ENCODE assay signal across 8 cellular contexts in genomic region chr4:55853484-55854046, GRCh38. TPM values are rescaled to one million over a fixed set of nuclear protein-coding genes. Genes with fewer than 3 reads are reported as not detected.
DNase-seq lines count a peak whose midpoint lies in the region; ATAC-seq, FAIRE-seq and TF ChIP-seq lines count a peak whose summit lies in the region.

TSS of gene EXOC1 (plus strand) at chr4:55853648. CDS start at chr4:55858324, 4,676 bp downstream.

- H3K4me3 ChIP-seq in HUES64 (ENCODE audit: low read length) (peak within 1 kb of the TSS; percentile 93), OCI-LY1 (ENCODE audit: low read depth, low read length, poor library complexity, severe bottlenecking) (peak within 1 kb of the TSS; percentile 96), mesodermal cell (ENCODE audit: extremely low read depth, insufficient read depth, low read length, poor library complexity, severe bottlenecking) (peak within 1 kb of the TSS; percentile 82)

- H3K9me2 ChIP-seq in OCI-LY1 (ENCODE audit: low read depth, low read length): no peaks in the 10 kb centered on the region

- no TSS peak for BruUV-seq in Calu3 (replicated peaks; lab: Mats Ljungman, UMichigan)

- H3F3A ChIP-seq in OCI-LY1 (ENCODE audit: insufficient read depth, low read length): no peaks in the 10 kb centered on the region

- H3K27me3 Mint-ChIP-seq in Calu3 (ENCODE audit: unreplicated experiment): no peaks in the 10 kb centered on the region

- H3K9me3 ChIP-seq in HUES64 (ENCODE audit: insufficient read depth, low read depth, low read length) (peaks cover 4% of the 10 kb centered on the region; the same call in 1 of the 2 replicates), OCI-LY1 (ENCODE audit: low read length) (peaks cover 7% of the 10 kb centered on the region; the same call in 1 of the 2 replicates), mesodermal cell (ENCODE audit: control insufficient read depth, low read length) (peaks cover 4% of the 10 kb centered on the region)

- peak within 1 kb of the TSS; percentile 26; the same call in 1 of the 2 replicates for H3K27ac ChIP-seq in HUES64 (ENCODE audit: low read depth, low read length)
- no peak within 1 kb of the TSS for H3K27ac ChIP-seq in OCI-LY1 (ENCODE audit: low read depth, low read length, poor library complexity, severe bottlenecking)
- H3K27ac ChIP-seq in mesodermal cell (ENCODE audit: low read depth, low read length, severe bottlenecking): peak within 1 kb of the TSS; percentile 50

- ATAC-seq in GM21447 (IDR thresholded peaks at IDR 0.05; ENCODE audit: unreplicated experiment): peak; percentile 98

- CTCF ChIA-PET in Calu3 (lab: Charles Lee): no interaction called here

- H3K9ac ChIP-seq in HUES64 (ENCODE audit: low read depth, low read length) (peak within 1 kb of the TSS; percentile 78), OCI-LY1 (ENCODE audit: low read length) (peak within 1 kb of the TSS; percentile 95)

- H3K27me3 ChIP-seq in HUES64 (ENCODE audit: insufficient read depth, low read length) (peaks cover 4% of the 10 kb centered on the region; the same call in 1 of the 2 replicates), OCI-LY1 (ENCODE audit: insufficient read depth, low read length) (no peaks in the 10 kb centered on the region)

- H3K27ac Mint-ChIP-seq in Calu3 (ENCODE audit: unreplicated experiment): peak within 1 kb of the TSS; percentile 83

- H3K9me3 Mint-ChIP-seq in Calu3 (ENCODE audit: low read depth, unreplicated experiment): no peaks in the 10 kb centered on the region

- peaks cover 12% of the 10 kb centered on the region for H3K36me3 Mint-ChIP-seq in Calu3 (ENCODE audit: insufficient read depth, unreplicated experiment)

- peaks cover 11% of the 10 kb centered on the region for H3K4me1 ChIP-seq in HUES64 (ENCODE audit: insufficient read depth, low read length)
- H3K4me1 ChIP-seq in OCI-LY1 (ENCODE audit: insufficient read depth, low read length, severe bottlenecking): peaks cover 15% of the 10 kb centered on the region
- H3K4me1 ChIP-seq in mesodermal cell (ENCODE audit: control insufficient read depth, insufficient read depth, low read length, poor library complexity, severe bottlenecking): peaks cover 3% of the 10 kb centered on the region

- H2AFZ ChIP-seq in OCI-LY1 (ENCODE audit: low read length): peak within 1 kb of the TSS; percentile 99

- H3K36me3 ChIP-seq in HUES64 (ENCODE audit: insufficient read depth, low read length) (peaks cover 4% of the 10 kb centered on the region; the same call in 1 of the 2 replicates), OCI-LY1 (ENCODE audit: insufficient read depth, low read length) (peaks cover 7% of the 10 kb centered on the region), mesodermal cell (ENCODE audit: control insufficient read depth, insufficient read depth, low read length) (peaks cover 5% of the 10 kb centered on the region)

- H3K4me1 Mint-ChIP-seq in Calu3 (ENCODE audit: low read depth, unreplicated experiment): peaks cover 18% of the 10 kb centered on the region

- peak; percentile 97 for DNase-seq in Calu3
- DNase-seq in activated CD8-positive, alpha-beta memory T cell treated with anti-CD3 and anti-CD28 coated beads, Interleukin-2, amount 50 U/mL, for 4 hours: peak; percentile 98
- DNase-seq in stimulated activated CD8-positive, alpha-beta memory T cell treated with anti-CD3 and anti-CD28 coated beads, Interleukin-15, amount 100 ng/mL, for 4 hours (ENCODE audit: low read depth in 2 of 2): peak; percentile 90 to 94

- peak within 1 kb of the TSS; percentile 67 for H3K4me2 ChIP-seq in OCI-LY1 (ENCODE audit: low read length)

- intact Hi-C loops in Calu3 (cut with micrococcal nuclease; ENCODE audit: unreplicated experiment): no loop called here

- no peaks in the 10 kb centered on the region for H4K20me1 ChIP-seq in OCI-LY1 (ENCODE audit: insufficient read depth, low read length)

- no peak within 1 kb of the TSS for H3K4me3 Mint-ChIP-seq in Calu3 (ENCODE audit: low read depth, unreplicated experiment)

- peak; percentile 97 for FAIRE-seq in endometrium (lab: Jason Lieb, UNC)

- WGBS in HUES64: under 1% methylated on average over 50 of the region's 50 CpGs
- 0 to 1% methylated on average over 45 of the region's 50 CpGs for WGBS in mesodermal cell (ENCODE audit: insufficient coverage in 2 of 2), 2 experiments

- TF ChIP-seq CTCF in Calu3 (IDR thresholded peaks at IDR 0.05; ENCODE audit: unreplicated experiment) (no peak), OCI-LY1 (IDR thresholded peaks at IDR 0.05; ENCODE audit: low read length) (no peak)

- H3K79me2 ChIP-seq in OCI-LY1 (ENCODE audit: insufficient read depth, low read length): peaks cover 8% of the 10 kb centered on the region; the same call in 1 of the 2 replicates

RNA-seq across cellular contexts. Expression of gene EXOC1, which starts in this region (rescaled TPM):
- total RNA-seq in Calu3 (2022): 25.2 and 28.2 TPM in 2 replicates
- 14.8 TPM for polyA plus RNA-seq in HUES64 (2013, experiment 1 of 2)
- 18.1 TPM for polyA plus RNA-seq in HUES64 (2013, experiment 2 of 2)
- 27.5 TPM for polyA plus RNA-seq in mesodermal cell (2013, experiment 1 of 2)
- polyA plus RNA-seq in mesodermal cell (2013, experiment 2 of 2): 31.3 TPM
